In genomic region chr7:44716205-44716604, GRCh38 we compare ENCODE assay signal across 26 cellular contexts. TPM values are rescaled to one million over a fixed set of nuclear protein-coding genes. Genes with fewer than 3 reads are reported as not detected.
DNase-seq lines count a peak whose midpoint lies in the region; ATAC-seq, FAIRE-seq and TF ChIP-seq lines count a peak whose summit lies in the region.
"Had no signal": no experiment of that assay in that cellular context is flagged by ENCODE, and none has a peak within 500 bp of the region (broad histone marks: within the 10 kb centered on the region; RNA-seq: fewer than 3 reads in every experiment).

No MANE protein-coding gene starts in this region.

- H3K4me2 ChIP-seq in HepG2 (ENCODE audit: low read depth, low read length) (no peak overlapping the region), KMS-11 (peak overlapping the region; percentile 2; the same call in 1 of the 2 replicates), PC-9 (no peak overlapping the region)
- H3K4me2 ChIP-seq: BLaER1 had no signal

- in situ Hi-C loops in HepG2 (cut with HindIII; ENCODE audit: extremely low pct_ligation_motif_present, low pct_unique_long_range_greater_than_20kb): no loop called here

- no peak for FAIRE-seq in HepG2 (lab: Jason Lieb, UNC)
- FAIRE-seq: A204.1, GM12891, GM19239 had no signal

- H2AFZ ChIP-seq in HepG2 (ENCODE audit: low read length) (no peak overlapping the region), KMS-11 (ENCODE audit: low read depth) (no peak overlapping the region), PC-9 (no peak overlapping the region)

- H3K4me1 ChIP-seq in HepG2 (ENCODE audit: insufficient read depth, low read length): peaks cover 37% of the 10 kb centered on the region
- H3K4me1 ChIP-seq in right lobe of liver: no peaks in the 10 kb centered on the region
- peaks cover 13% of the 10 kb centered on the region for H3K4me1 ChIP-seq in KMS-11 (ENCODE audit: low read depth, poor library complexity, severe bottlenecking)
- H3K4me1 ChIP-seq in PC-9 (replicated peaks; ENCODE audit: insufficient read depth): peaks cover 45% of the 10 kb centered on the region
- H3K4me1 ChIP-seq: BE2C, BLaER1 had no signal

- TF ChIP-seq EP300 in HepG2 (IDR thresholded peaks at IDR 0.05; ENCODE audit: low read depth in 2 of 2, low read length in 2 of 2) (no peak), HepG2 (CRISPR knock-in tag; IDR thresholded peaks at IDR 0.05; ENCODE audit: borderline replicate concordance) (no peak)

- ATAC-seq in HepG2: no peak
- ATAC-seq in right lobe of liver: no peak
- no peak for ATAC-seq in HG02678 (IDR thresholded peaks at IDR 0.05; ENCODE audit: unreplicated experiment)
- no peak for ATAC-seq in GM19467 (IDR thresholded peaks at IDR 0.05; ENCODE audit: unreplicated experiment)

- POLR2A ChIA-PET in HepG2 (lab: Yijun Ruan, JAX): no interaction called here
- POLR2A ChIA-PET in PC-9 (lab: Charles Lee; ENCODE audit: unreplicated experiment): no interaction called here

- WGBS in HepG2 (ENCODE audit: low lambda C conversion rate): 76% methylated on average over 3 of the region's 3 CpGs
- 100% methylated on average over 3 of the region's 3 CpGs for WGBS in right lobe of liver (ENCODE audit: insufficient coverage, low coverage, low lambda C conversion rate, missing lambda C conversion rate)

- TF ChIP-seq CTCF in HepG2 (CRISPR knock-in tag; IDR thresholded peaks at IDR 0.05) (no peak), right lobe of liver (IDR thresholded peaks at IDR 0.05) (no peak), KMS-11 (conservative IDR thresholded peaks at IDR 0.05; ENCODE audit: low read depth, low read length) (no peak), PC-9 (conservative IDR thresholded peaks at IDR 0.05) (no peak)

- H3K27ac ChIP-seq in HepG2 (ENCODE audit: extremely low read length, insufficient read depth, low read length): no peak overlapping the region
- H3K27ac ChIP-seq in right lobe of liver: no peak overlapping the region
- no peak overlapping the region for H3K27ac ChIP-seq in KMS-11
- H3K27ac ChIP-seq in PC-9: peak overlapping the region; percentile 28
- H3K27ac ChIP-seq: BLaER1 had no signal

- TF ChIP-seq POLR2A in HepG2 (IDR thresholded peaks at IDR 0.05; ENCODE audit: insufficient read depth in 1 of 2, low read depth in 2 of 2, low read length in 2 of 2) (no peak), right lobe of liver (IDR thresholded peaks at IDR 0.05) (no peak)

- no peaks in the 10 kb centered on the region for H3K79me2 ChIP-seq in HepG2 (ENCODE audit: insufficient read depth, low read length)
- H3K79me2 ChIP-seq in KMS-11 (ENCODE audit: insufficient read depth, low read depth): no peaks in the 10 kb centered on the region
- no peaks in the 10 kb centered on the region for H3K79me2 ChIP-seq in PC-9 (ENCODE audit: low read depth)

- H3K27me3 ChIP-seq in HepG2 (ENCODE audit: control insufficient read depth in 1 of 2, insufficient read depth in 2 of 2, low read length in 2 of 2) (no peaks in the 10 kb centered on the region), right lobe of liver (no peaks in the 10 kb centered on the region), KMS-11 (ENCODE audit: insufficient read depth, low read depth) (no peaks in the 10 kb centered on the region), PC-9 (ENCODE audit: insufficient read depth, low read depth) (no peaks in the 10 kb centered on the region)
- H3K27me3 ChIP-seq: BE2C, BLaER1 had no signal

- H3K4me3 ChIP-seq in HepG2 (replicated peaks in 1 of 3; ENCODE audit: insufficient read depth in 1 of 3, low read depth in 2 of 3, low read length in 3 of 3): no peak overlapping the region
- H3K4me3 ChIP-seq in right lobe of liver: no peak overlapping the region
- H3K4me3 ChIP-seq in KMS-11 (IDR thresholded peaks at IDR 0.05; ENCODE audit: insufficient read depth, low read depth, low read length): no peak overlapping the region
- H3K4me3 ChIP-seq in PC-9: no peak overlapping the region
- H3K4me3 ChIP-seq: BLaER1 had no signal

- H3K9ac ChIP-seq in HepG2 (ENCODE audit: insufficient read depth, low read depth, low read length) (no peak overlapping the region), KMS-11 (no peak overlapping the region)
- H3K9ac ChIP-seq: BLaER1 had no signal

- peaks cover 8% of the 10 kb centered on the region for H3K9me3 ChIP-seq in HepG2 (ENCODE audit: low read length)
- no peaks in the 10 kb centered on the region for H3K9me3 ChIP-seq in right lobe of liver
- H3K9me3 ChIP-seq in PC-9 (ENCODE audit: insufficient read depth, low read depth): peaks cover 10% of the 10 kb centered on the region
- H3K9me3 ChIP-seq: BE2C had no signal

- intact Hi-C loops in HepG2 (cut with micrococcal nuclease; ENCODE audit: unreplicated experiment): no loop called here
- intact Hi-C loops in right lobe of liver (cut with DNase I): no loop called here
- intact Hi-C loops in PC-9 (cut with micrococcal nuclease; ENCODE audit: unreplicated experiment): no loop called here

- BruUV-seq in HepG2 (replicated peaks; lab: Mats Ljungman, UMichigan): no TSS peak
- no TSS peak for BruUV-seq in PC-9 (replicated peaks; lab: Mats Ljungman, UMichigan)

- CTCF ChIA-PET in HepG2 (lab: Yijun Ruan, JAX; ENCODE audit: low intra/inter-chr PET ratio, low total read pairs) (no interaction called here), PC-9 (lab: Charles Lee) (no interaction called here)

- TF ChIP-seq RAD21 in HepG2 (CRISPR knock-in tag; IDR thresholded peaks at IDR 0.05): no peak

- peaks cover 50% of the 10 kb centered on the region; the same call in 1 of the 2 replicates for H3F3A ChIP-seq in PC-9 (ENCODE audit: insufficient read depth, low read depth)

- H4K20me1 ChIP-seq in HepG2 (ENCODE audit: insufficient read depth, low read length): no peaks in the 10 kb centered on the region
- H4K20me1 ChIP-seq in KMS-11 (ENCODE audit: insufficient read depth): no peaks in the 10 kb centered on the region
- no peaks in the 10 kb centered on the region for H4K20me1 ChIP-seq in PC-9 (ENCODE audit: insufficient read depth)
- H4K20me1 ChIP-seq: BLaER1 had no signal

- no peaks in the 10 kb centered on the region for H3K9me2 ChIP-seq in PC-9 (ENCODE audit: insufficient read depth)

- H3K36me3 ChIP-seq in HepG2 (replicated peaks in 1 of 2; ENCODE audit: control insufficient read depth in 1 of 2, insufficient read depth in 2 of 2, low read length in 2 of 2): no peaks in the 10 kb centered on the region
- H3K36me3 ChIP-seq in right lobe of liver: no peaks in the 10 kb centered on the region
- H3K36me3 ChIP-seq in KMS-11 (ENCODE audit: insufficient read depth): no peaks in the 10 kb centered on the region
- H3K36me3 ChIP-seq in PC-9 (ENCODE audit: low read depth): no peaks in the 10 kb centered on the region
- H3K36me3 ChIP-seq: BE2C, BLaER1 had no signal

- DNase-seq in HepG2 (ENCODE audit: low spot score) (no peak), right lobe of liver (no peak), PC-9 (no peak)
- no peak for DNase-seq in activated naive CD4-positive, alpha-beta T cell treated with Interleukin-2 at 50 U/mL for 16 hours
- DNase-seq: 8988T; ACHN; BE2C; C1 segment of cervical spinal cord; CD4-positive, alpha-beta memory T cell; CD4-positive, CD25-positive, alpha-beta regulatory T cell; CD8-positive, alpha-beta memory T cell; COR-L47; DMS 273 treated with DMSO at 0.1 percent for 48 hours; DMS153; DMS53; DMS79; DND-41; EL; GDM1 had no signal

TF ChIP-seq in HepG2, 621 proteins besides CTCF, POLR2A, EP300 and RAD21 (continues in another document):
- TF ChIP-seq NR2C2 (CRISPR knock-in tag; IDR thresholded peaks at IDR 0.05; ENCODE audit: borderline replicate concordance) (no peak), PREB (CRISPR knock-in tag; IDR thresholded peaks at IDR 0.05) (no peak)

RNA-seq across cellular contexts. Expression of gene ZMIZ2, which starts 32.4 kb away (rescaled TPM):
- total RNA-seq in HepG2 (2016; rRNA removed; fragmentation: Illumina TruSeq; extraction: Trizol) (4.1 and 4.9 TPM in 2 replicates), right lobe of liver (10 to 100 TPM in 4 of 6 experiments, 1 to 10 TPM in 2; 8.6 to 36.3 (median 28.6) TPM), PC-9 (2021) (97.5 and 142 TPM in 2 replicates)
- total RNA-seq in HepG2 (2016; cell fraction: cytosol; rRNA removed; fragmentation: Illumina TruSeq; extraction: Trizol; ENCODE audit: low read depth): 5.1 and 5.7 TPM in 2 replicates
- 3.1 and 6.7 TPM in 2 replicates for total RNA-seq in HepG2 (2016; cell fraction: insoluble cytoplasmic fraction; rRNA removed; fragmentation: Illumina TruSeq; extraction: Trizol)
- 5.7 and 7.3 TPM in 2 replicates for total RNA-seq in HepG2 (2016; cell fraction: membrane; rRNA removed; fragmentation: Illumina TruSeq; extraction: Trizol)
- 10.0 and 10.4 TPM in 2 replicates for total RNA-seq in HepG2 (2016; cell fraction: nucleus; rRNA removed; fragmentation: Illumina TruSeq; extraction: Trizol)
- 7.9 and 9.7 TPM in 2 replicates for polyA plus RNA-seq in HepG2 (2011; rRNA removed)
- 1.1 and 1.8 TPM in 2 replicates for polyA plus RNA-seq in HepG2 (2011; cell fraction: cytosol; rRNA removed)
- 68.3 and 74.7 TPM in 2 replicates for polyA plus RNA-seq in HepG2 (2011; cell fraction: nucleus; rRNA removed)
- polyA plus RNA-seq in HepG2 (2012): 12.0 and 15.7 TPM in 2 replicates
- 2.6 and 3.0 TPM in 2 replicates for polyA plus RNA-seq in HepG2 (2016; cell fraction: cytosol; fragmentation: Illumina TruSeq; extraction: Trizol; ENCODE audit: low read depth)
- polyA plus RNA-seq in HepG2 (2016; cell fraction: insoluble cytoplasmic fraction; fragmentation: Illumina TruSeq; extraction: Trizol; ENCODE audit: low read depth): 6.4 and 10.1 TPM in 2 replicates
- polyA plus RNA-seq in HepG2 (2016; cell fraction: membrane; fragmentation: Illumina TruSeq; extraction: Trizol; ENCODE audit: low read depth): 8.9 and 10.4 TPM in 2 replicates
- 47.2 and 57.0 TPM in 2 replicates for polyA plus RNA-seq in HepG2 (2016; cell fraction: nucleus; fragmentation: Illumina TruSeq; extraction: Trizol; ENCODE audit: insufficient read depth, low read depth)
- polyA minus RNA-seq in HepG2 (2011; rRNA and poly(A)+ RNA removed; ENCODE audit: low replicate concordance): 17.5 and 23.0 TPM in 2 replicates
- polyA minus RNA-seq in HepG2 (2011; cell fraction: cytosol; rRNA and poly(A)+ RNA removed): 2.9 and 4.7 TPM in 2 replicates
- polyA minus RNA-seq in HepG2 (2011; cell fraction: nucleus; rRNA and poly(A)+ RNA removed): 34.2 and 43.8 TPM in 2 replicates
